Comparison of ENCODE assay signal across 14 cellular contexts in genomic region chr12:93223440-93224426, GRCh38.
A peak's percentile ranks its signal among the peaks of the same experiment; 100 is the strongest.
DNase-seq lines count a peak whose midpoint lies in the region; ATAC-seq and TF ChIP-seq lines count a peak whose summit lies in the region.
"Had no signal": no experiment of that assay in that cellular context is flagged by ENCODE, and none has a peak within 500 bp of the region (broad histone marks: within the 10 kb centered on the region; RNA-seq: fewer than 3 reads in every experiment).

No MANE protein-coding gene starts in this region.

- POLR2A ChIA-PET in MCF 10A (lab: Yijun Ruan, JAX) = interaction anchor here (0.5 to 0.6 kb wide), 2 partner anchors 48 to 87 kb away, joined by 3 read pairs; no protein-coding TSS in a partner anchor
- POLR2A ChIA-PET in Caco-2 (lab: Charles Lee) = no interaction called here

- H3K9me3 Mint-ChIP-seq in MCF 10A (ENCODE audit: unreplicated experiment) (peaks cover 7% of the 10 kb centered on the region), Caco-2 (ENCODE audit: unreplicated experiment) (peaks cover 30% of the 10 kb centered on the region)

- no peaks in the 10 kb centered on the region for H3K27me3 ChIP-seq in breast epithelium
- H3K27me3 ChIP-seq in thoracic aorta (replicated peaks; ENCODE audit: insufficient read depth) = no peaks in the 10 kb centered on the region
- no peaks in the 10 kb centered on the region for H3K27me3 ChIP-seq in Caco-2 (replicated peaks; ENCODE audit: control insufficient read depth, insufficient read depth, low read length)

- H3K27me3 Mint-ChIP-seq in MCF 10A (ENCODE audit: insufficient read depth, unreplicated experiment) = no peaks in the 10 kb centered on the region
- H3K27me3 Mint-ChIP-seq in Caco-2 (ENCODE audit: insufficient read depth, unreplicated experiment) = no peaks in the 10 kb centered on the region
- H3K27me3 Mint-ChIP-seq: dendritic cell treated with granulocyte-macrophage colony-stimulating factor and Interleukin-4, amounts not matched to agents 40 ng/mL and 50 ng/mL, for 4 days; IgD-negative memory B cell had no signal

- H3K36me3 ChIP-seq in breast epithelium = no peaks in the 10 kb centered on the region
- H3K36me3 ChIP-seq in thoracic aorta = no peaks in the 10 kb centered on the region
- H3K36me3 ChIP-seq in Caco-2 (ENCODE audit: control insufficient read depth, insufficient read depth, low read length) = no peaks in the 10 kb centered on the region

- TF ChIP-seq POLR2A in breast epithelium (IDR thresholded peaks at IDR 0.05) = no peak

- TF ChIP-seq CTCF in MCF 10A (IDR thresholded peaks at IDR 0.05; ENCODE audit: unreplicated experiment) (no peak), breast epithelium (IDR thresholded peaks at IDR 0.05) (no peak), fibroblast of mammary gland (conservative IDR thresholded peaks at IDR 0.05; ENCODE audit: control insufficient read depth, insufficient read depth, low read depth, low read length) (no peak), thoracic aorta (IDR thresholded peaks at IDR 0.05) (no peak), Caco-2 (IDR thresholded peaks at IDR 0.05; ENCODE audit: insufficient read depth in 1 of 2, low read depth in 1 of 2, low read length in 1 of 2, severe bottlenecking in 1 of 2, unreplicated experiment in 1 of 2) (no peak)

- H3K9me3 ChIP-seq in breast epithelium (no peaks in the 10 kb centered on the region), thoracic aorta (no peaks in the 10 kb centered on the region), Caco-2 (no peaks in the 10 kb centered on the region)

- H3K4me3 Mint-ChIP-seq in MCF 10A (ENCODE audit: unreplicated experiment) (no peak overlapping the region), Caco-2 (ENCODE audit: unreplicated experiment) (no peak overlapping the region)
- H3K4me3 Mint-ChIP-seq: dendritic cell treated with granulocyte-macrophage colony-stimulating factor and Interleukin-4, amounts not matched to agents 40 ng/mL and 50 ng/mL, for 4 days; IgD-negative memory B cell; neural crest cell had no signal

- CTCF ChIA-PET in MCF 10A (lab: Yijun Ruan, JAX) (interaction anchor here (0.6 kb wide), 1 partner anchor 20 kb away, joined by 3 read pairs; no protein-coding TSS in a partner anchor), Caco-2 (lab: Charles Lee) (no interaction called here)

- peak; percentile 89 for ATAC-seq in thoracic aorta (ENCODE audit: insufficient number of reproducible peaks, low FRiP score, low read depth)

- H3K4me1 Mint-ChIP-seq in MCF 10A (ENCODE audit: insufficient read depth, unreplicated experiment) = peaks cover 10% of the 10 kb centered on the region
- H3K4me1 Mint-ChIP-seq in Caco-2 (ENCODE audit: low read depth, unreplicated experiment) = no peaks in the 10 kb centered on the region
- H3K4me1 Mint-ChIP-seq: IgD-negative memory B cell had no signal

- peak overlapping the region; percentile 29 for H3K27ac Mint-ChIP-seq in MCF 10A (ENCODE audit: low read depth, unreplicated experiment)
- no peak overlapping the region for H3K27ac Mint-ChIP-seq in Caco-2 (ENCODE audit: unreplicated experiment)
- H3K27ac Mint-ChIP-seq: dendritic cell treated with granulocyte-macrophage colony-stimulating factor and Interleukin-4, amounts not matched to agents 40 ng/mL and 50 ng/mL, for 4 days; IgD-negative memory B cell had no signal

- peak; percentile 31 for DNase-seq in MCF 10A (ENCODE audit: unreplicated experiment)
- DNase-seq in breast epithelium (ENCODE audit: low spot score in 2 of 2) = no peak
- DNase-seq in NCI-H774 (lab: John Stamatoyannopoulos, UW) = peak; percentile 31
- DNase-seq in fibroblast of mammary gland (ENCODE audit: low read depth) = peak; percentile 61
- no peak for DNase-seq in thoracic aorta (ENCODE audit: low spot score)
- DNase-seq in activated gamma-delta T cell (lab: John Stamatoyannopoulos, UW) = no peak
- no peak for DNase-seq in activated effector memory CD4-positive, alpha-beta T cell treated with Interleukin-2 at 50 U/mL for 16 hours
- DNase-seq in Caco-2 = no peak
- DNase-seq: activated CD4-positive, CD25-positive, alpha-beta regulatory T cell treated with anti-CD3 and anti-CD28 coated beads, Interleukin-2, amount 50 U/mL, for 72 hours; activated effector memory CD4-positive, alpha-beta T cell treated with anti-CD3 and anti-CD28 coated beads, Interleukin-2, amount 50 U/mL, for 16 hours; trophoblast cell had no signal

- no peaks in the 10 kb centered on the region for H3K4me1 ChIP-seq in breast epithelium
- H3K4me1 ChIP-seq in thoracic aorta (ENCODE audit: control insufficient read depth in 1 of 2, low read depth in 2 of 2) = peaks cover 0 to 10% of the 10 kb centered on the region in 2 donors
- no peaks in the 10 kb centered on the region for H3K4me1 ChIP-seq in Caco-2

- H3K4me3 ChIP-seq in breast epithelium = no peak overlapping the region
- H3K4me3 ChIP-seq in fibroblast of mammary gland (ENCODE audit: control insufficient read depth, low read depth, low read length) = no peak overlapping the region
- no peak overlapping the region for H3K4me3 ChIP-seq in thoracic aorta
- no peak overlapping the region for H3K4me3 ChIP-seq in Caco-2 (ENCODE audit: low read depth, low read length)

- intact Hi-C loops in MCF 10A (cut with micrococcal nuclease) = no loop called here
- intact Hi-C loops in breast epithelium (cut with DNase I; ENCODE audit: low total_unique reads) = no loop called here
- intact Hi-C loops in Caco-2 (cut with micrococcal nuclease; ENCODE audit: unreplicated experiment) = no loop called here

- H3K27ac ChIP-seq in breast epithelium (no peak overlapping the region), thoracic aorta (no peak overlapping the region)

- H3K36me3 Mint-ChIP-seq in MCF 10A (ENCODE audit: insufficient read depth, unreplicated experiment) = no peaks in the 10 kb centered on the region
- no peaks in the 10 kb centered on the region for H3K36me3 Mint-ChIP-seq in Caco-2 (ENCODE audit: insufficient read depth, unreplicated experiment)
- H3K36me3 Mint-ChIP-seq: IgD-negative memory B cell had no signal

- BruUV-seq in MCF 10A (replicated peaks; lab: Mats Ljungman, UMichigan) (no TSS peak), Caco-2 (replicated peaks; lab: Mats Ljungman, UMichigan) (no TSS peak)

Comparison
In these comparisons a context has a peak if more than half of its experiments do, and no peak if none do; other contexts are left out.
1. DNase-seq: peak in MCF 10A (single experiment), NCI-H774 (single experiment) and fibroblast of mammary gland (single experiment); none in breast epithelium (0 of 2), thoracic aorta (single experiment), activated gamma-delta T cell (single experiment), activated effector memory CD4-positive, alpha-beta T cell treated with Interleukin-2 at 50 U/mL for 16 hours (single experiment) and Caco-2 (0 of 2).